In the genomic region with DNA sequence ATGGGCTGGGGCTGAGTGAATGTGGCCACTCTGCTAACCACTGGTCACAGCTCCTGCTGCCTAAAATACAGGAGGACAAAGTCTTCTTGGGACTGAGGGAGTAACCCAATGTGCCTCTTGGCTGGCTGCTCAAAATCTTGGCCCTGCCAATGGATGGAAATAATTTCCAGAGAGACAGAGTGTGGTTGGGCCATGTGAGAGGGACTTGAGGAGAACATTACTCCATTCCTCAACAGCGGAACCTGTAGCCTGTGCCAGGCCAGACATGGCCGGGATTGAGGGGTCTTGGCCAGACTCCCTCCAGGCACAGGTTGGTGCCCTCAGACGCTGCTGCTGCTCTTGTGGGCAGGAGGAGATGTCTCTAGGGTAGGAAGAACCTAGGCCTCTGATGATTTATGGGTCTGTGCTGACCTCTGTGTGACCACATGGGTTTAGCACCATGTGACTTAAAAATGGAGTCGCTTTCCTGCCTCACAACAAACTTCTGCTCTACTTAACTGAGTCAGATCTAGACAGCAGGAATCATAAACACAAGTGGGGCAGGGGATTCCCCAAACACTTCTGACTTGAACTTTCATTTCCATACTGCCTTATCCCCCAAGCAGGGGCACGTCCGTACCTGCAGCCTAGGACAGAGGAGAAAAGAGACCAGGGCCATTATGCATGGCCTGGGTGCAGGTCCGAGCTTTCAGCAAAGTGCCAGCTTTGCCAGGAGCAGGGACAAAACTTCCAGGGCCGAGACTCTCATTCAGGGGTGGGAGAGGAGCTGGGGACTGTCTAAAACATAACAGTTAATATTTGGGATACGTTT, we compare ENCODE assay signal across 8 cellular contexts.
DNase-seq lines count a peak whose midpoint lies in the region; ATAC-seq and TF ChIP-seq lines count a peak whose summit lies in the region.

No MANE protein-coding gene starts in this region.

- H3K27me3 Mint-ChIP-seq in activated T-cell treated with anti-CD3 and anti-CD28 coated beads, Interleukin-2, amount 50 U/mL, for 72 hours (ENCODE audit: low read depth) = no peaks in the 10 kb centered on the region

- DNase-seq in activated T-cell treated with anti-CD3 and anti-CD28 coated beads, Interleukin-2, amount 50 U/mL, for 72 hours = peak; percentile 70 to 74
- DNase-seq in left kidney (ENCODE audit: low read depth, low spot score) = peak; percentile 31
- DNase-seq in upper lobe of right lung = no peak
- no peak for DNase-seq in iPS-NIHi11 (ENCODE audit: low spot score)
- no peak for DNase-seq in pons (ENCODE audit: low spot score)
- DNase-seq in NCI-H526 treated with DMSO at 0.1 percent for 48 hours (lab: John Stamatoyannopoulos, UW) = no peak

- peaks cover 93% of the 10 kb centered on the region for H3K4me1 Mint-ChIP-seq in activated T-cell treated with anti-CD3 and anti-CD28 coated beads, Interleukin-2, amount 50 U/mL, for 72 hours (ENCODE audit: low read depth)

- H3K36me3 Mint-ChIP-seq in activated T-cell treated with anti-CD3 and anti-CD28 coated beads, Interleukin-2, amount 50 U/mL, for 72 hours (ENCODE audit: insufficient read depth in 2 of 2) = peaks cover 4 to 9% of the 10 kb centered on the region in 2 donors

- H3K4me3 Mint-ChIP-seq in activated T-cell treated with anti-CD3 and anti-CD28 coated beads, Interleukin-2, amount 50 U/mL, for 72 hours = peak overlapping the region; percentile 84

- TF ChIP-seq CTCF in upper lobe of right lung (IDR thresholded peaks at IDR 0.05) = no peak

- H3K9me3 Mint-ChIP-seq in activated T-cell treated with anti-CD3 and anti-CD28 coated beads, Interleukin-2, amount 50 U/mL, for 72 hours = no peaks in the 10 kb centered on the region

- no peaks in the 10 kb centered on the region for H3K27me3 ChIP-seq in upper lobe of right lung

- H3K4me1 ChIP-seq in upper lobe of right lung = peaks cover 65% of the 10 kb centered on the region

- H3K4me3 ChIP-seq in upper lobe of right lung = no peak overlapping the region

- intact Hi-C loops in upper lobe of right lung (cut with DNase I) = loop anchor here (5.0 kb wide), 1 partner anchor 36 kb away; no protein-coding TSS in a partner anchor

- peak overlapping the region; percentile 55 for H3K27ac ChIP-seq in upper lobe of right lung

- H3K27ac Mint-ChIP-seq in activated T-cell treated with anti-CD3 and anti-CD28 coated beads, Interleukin-2, amount 50 U/mL, for 72 hours = peak overlapping the region; percentile 58

- no peaks in the 10 kb centered on the region for H3K9me3 ChIP-seq in upper lobe of right lung

- ATAC-seq in GM19035 (IDR thresholded peaks at IDR 0.05; ENCODE audit: unreplicated experiment) (peak; percentile 78), HG03060 (IDR thresholded peaks at IDR 0.05; ENCODE audit: low read depth, unreplicated experiment) (peak; percentile 77), upper lobe of right lung (peak; percentile 13)
- peak; percentile 94 to 96 for ATAC-seq in activated T-cell treated with anti-CD3 and anti-CD28 coated beads, Interleukin-2, amount 50 U/mL, for 72 hours (replicated peaks in 1 of 2)

- H3K36me3 ChIP-seq in upper lobe of right lung = peaks cover 5% of the 10 kb centered on the region

Comparison
In these comparisons a context has a peak if more than half of its experiments do, and no peak if none do; other contexts are left out.
1. ATAC-seq: peak in every context shown above with its lines; median percentile 95 in activated T-cell treated with anti-CD3 and anti-CD28 coated beads, Interleukin-2, amount 50 U/mL, for 72 hours; 78 in GM19035; 77 in HG03060; 13 in upper lobe of right lung.
2. DNase-seq: peak in activated T-cell treated with anti-CD3 and anti-CD28 coated beads, Interleukin-2, amount 50 U/mL, for 72 hours (2 of 2) and left kidney (single experiment); none in upper lobe of right lung (single experiment), iPS-NIHi11 (single experiment), pons (single experiment) and NCI-H526 treated with DMSO at 0.1 percent for 48 hours (single experiment).